Comparison of ENCODE assay signal across 19 cellular contexts in the genomic region with DNA sequence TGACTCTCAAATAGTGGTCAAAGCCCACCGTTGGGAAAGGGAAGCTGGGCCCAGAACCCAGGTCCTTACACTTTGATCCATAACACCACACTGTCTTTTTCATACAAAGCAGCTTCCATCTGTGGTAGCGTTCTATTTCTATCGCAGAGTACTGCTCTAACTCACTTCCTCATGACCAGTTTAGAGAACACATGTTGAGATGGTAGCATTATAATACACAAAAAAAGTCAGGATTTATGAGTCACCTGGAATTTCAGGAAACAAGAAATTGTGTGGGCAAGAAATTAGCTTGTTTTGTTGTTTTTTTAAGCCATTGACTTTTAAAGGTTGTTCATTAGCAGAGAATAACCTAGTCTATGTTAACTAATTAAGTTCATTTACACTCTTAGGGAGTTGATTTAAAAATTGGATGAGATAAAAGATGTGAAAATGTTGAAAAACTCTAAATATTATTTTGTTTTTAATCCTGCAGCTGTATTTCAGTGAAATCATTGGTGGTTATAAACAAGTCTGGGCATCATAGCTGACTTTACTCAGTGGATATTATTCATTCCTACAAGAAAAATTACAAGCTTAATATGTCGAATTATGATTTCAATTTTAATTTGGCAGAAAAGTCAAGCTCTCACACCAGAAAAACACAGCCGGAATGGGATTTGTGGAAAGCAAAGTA.
"Had no signal": no experiment of that assay in that cellular context is flagged by ENCODE, and none has a peak within 500 bp of the region (broad histone marks: within the 10 kb centered on the region; RNA-seq: fewer than 3 reads in every experiment).

No MANE protein-coding gene starts in this region.

- H3K27me3 ChIP-seq: sigmoid colon, stomach, suprapubic skin, tibial nerve had no signal

- H3K4me2 ChIP-seq: smooth muscle cell had no signal

- H3K4me3 ChIP-seq: left ventricle myocardium inferior, sigmoid colon, smooth muscle cell, stomach, suprapubic skin, tibial nerve had no signal

- H3K27ac ChIP-seq: left ventricle myocardium inferior, sigmoid colon, stomach, suprapubic skin, tibial nerve had no signal

- H3K9me3 ChIP-seq: left ventricle myocardium inferior, sigmoid colon, stomach, tibial nerve had no signal

- H3K36me3 ChIP-seq: left ventricle myocardium inferior, sigmoid colon, stomach, suprapubic skin, tibial nerve had no signal

- ATAC-seq: stimulated activated memory B cell treated with anti-CD40 and anti-IgM and Interleukin-4, amounts not matched to agents 10 μg/mL and 1 μg/mL and 100 μg/mL, for 72 hours; T-cell had no signal

- H3K4me1 ChIP-seq: left ventricle myocardium inferior, sigmoid colon, stomach, suprapubic skin, tibial nerve had no signal

- DNase-seq: activated CD4-positive, alpha-beta T cell treated with anti-CD3 and anti-CD28 coated beads for 1 hour; activated CD8-positive, alpha-beta memory T cell treated with anti-CD3 and anti-CD28 coated beads for 24 hours; activated CD8-positive, alpha-beta memory T cell treated with anti-CD3 and anti-CD28 coated beads, Interleukin-2, amount 50 U/mL, for 4 hours; activated effector memory CD4-positive, alpha-beta T cell treated with Interleukin-2 at 50 U/mL for 16 hours; activated naive CD4-positive, alpha-beta T cell treated with anti-CD3 and anti-CD28 coated beads for 36 hours; activated T-cell treated with anti-CD3 and anti-CD28 coated beads, Interleukin-2, amount 50 U/mL, for 48 hours; amygdala; caudate nucleus; hippocampal formation; left ventricle myocardium inferior; occipital lobe; sigmoid colon; stimulated activated CD4-positive, alpha-beta T cell treated with anti-CD3 and anti-CD28 coated beads, Interleukin-15, amount 100 ng/mL, for 24 hours; stomach; T-cell had no signal
